In the genomic region with DNA sequence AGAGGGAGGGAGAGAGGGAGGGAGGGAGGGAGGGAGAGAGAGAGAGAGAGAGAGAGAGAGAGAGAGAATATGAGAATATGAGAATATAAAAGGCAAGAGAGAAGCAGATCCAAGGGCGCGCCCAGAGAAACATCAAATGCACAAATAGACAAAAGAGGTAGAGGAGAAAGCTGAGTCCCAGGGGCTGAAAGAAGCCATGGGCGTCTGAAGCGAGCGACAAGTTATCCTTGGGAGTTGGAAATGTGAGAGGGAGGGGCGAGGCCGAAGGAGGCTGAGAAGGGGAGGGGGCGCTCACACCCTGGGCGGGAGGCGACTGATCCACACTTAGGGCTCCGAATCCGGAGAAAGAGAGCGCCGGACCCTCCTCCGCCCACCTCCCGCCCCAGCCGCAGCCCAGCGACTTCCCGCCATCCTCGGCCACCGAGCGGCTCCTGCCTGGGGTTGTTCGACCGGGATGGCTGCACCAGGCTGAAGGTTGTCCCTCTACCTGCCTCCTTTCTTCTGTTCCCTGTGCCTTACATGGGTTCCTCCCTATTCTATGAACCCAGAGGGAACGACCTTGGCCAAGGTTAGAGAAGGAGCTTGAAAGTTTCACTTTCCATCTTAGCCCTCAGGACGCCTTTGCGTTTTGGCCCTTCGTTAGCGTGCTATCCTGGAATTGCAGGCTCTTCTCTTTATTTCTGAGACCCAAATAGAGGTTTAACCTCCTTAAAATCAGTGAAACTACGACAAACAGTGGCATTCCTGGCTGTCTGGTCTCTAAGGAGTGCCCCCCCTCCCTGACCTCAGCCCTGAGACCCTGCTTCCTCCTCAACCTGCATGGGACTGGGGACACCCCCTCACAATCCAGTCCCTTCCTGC, we compare ENCODE assay signal across 8 cellular contexts. TPM values are rescaled to one million over a fixed set of nuclear protein-coding genes. Genes with fewer than 3 reads are reported as not detected.
DNase-seq lines count a peak whose midpoint lies in the region; ATAC-seq and TF ChIP-seq lines count a peak whose summit lies in the region.

No MANE protein-coding gene starts in this region.

- DNase-seq in GM13977 (ENCODE audit: low spot score): peak; percentile 66
- DNase-seq in NCI-H748 (lab: John Stamatoyannopoulos, UW; ENCODE audit: unreplicated experiment): peak; percentile 60
- DNase-seq in esophagus squamous epithelium (lab: John Stamatoyannopoulos, UW): no peak
- DNase-seq in retina: peak; percentile 26
- no peak for DNase-seq in KG1 (lab: John Stamatoyannopoulos, UW)
- no peak for DNase-seq in sciatic nerve (ENCODE audit: low spot score)
- no peak for DNase-seq in midbrain (lab: John Stamatoyannopoulos, UW)

- no peaks in the 10 kb centered on the region for H3K9me3 ChIP-seq in esophagus squamous epithelium

- no peak for TF ChIP-seq POLR2A in esophagus squamous epithelium (IDR thresholded peaks at IDR 0.05)

- H3K4me3 ChIP-seq in esophagus squamous epithelium: peak overlapping the region; percentile 14 to 61 (median 40)

- no peak overlapping the region for H3K27ac ChIP-seq in esophagus squamous epithelium

- H3K36me3 ChIP-seq in esophagus squamous epithelium: no peaks in the 10 kb centered on the region

- WGBS in esophagus squamous epithelium, 2 donors: 1 to 6% methylated on average over 21 to 22 of the region's 30 CpGs

- intact Hi-C loops in esophagus squamous epithelium (cut with DNase I): no loop called here
- intact Hi-C loops in sciatic nerve (cut with DNase I): no loop called here

- TF ChIP-seq CTCF in GM13977 (IDR thresholded peaks at IDR 0.05; ENCODE audit: extremely low read depth, insufficient read depth, missing control alignments) (no peak), esophagus squamous epithelium (IDR thresholded peaks at IDR 0.05) (no peak)

- ATAC-seq in GM21515 (IDR thresholded peaks at IDR 0.05; ENCODE audit: unreplicated experiment) (no peak), sciatic nerve (no peak)

- in situ Hi-C loops in GM13977 (cut with MboI; ENCODE audit: low pct_unique_long_range_greater_than_20kb, low sequenced_read_pairs, unreplicated experiment): no loop called here

- peaks cover 8 to 23% (median 8%) of the 10 kb centered on the region in 3 donors for H3K4me1 ChIP-seq in esophagus squamous epithelium

- peaks cover 20 to 100% (median 33%) of the 10 kb centered on the region in 4 donors for H3K27me3 ChIP-seq in esophagus squamous epithelium

RNA-seq across cellular contexts. Expression of gene HOXB9, which starts 21.2 kb away (rescaled TPM):
- total RNA-seq in esophagus squamous epithelium (not detected), sciatic nerve (0.18 TPM)

RNA-seq across cellular contexts. Expression of gene HOXB8, which starts 32.2 kb away (rescaled TPM):
- total RNA-seq in esophagus squamous epithelium (not detected), sciatic nerve (0.98 TPM)

RNA-seq across cellular contexts. Expression of gene HOXB7, which starts 36.5 kb away (rescaled TPM):
- under 1 TPM in 2 of 4 donors, not detected in 2; 0.38 to 0.64 TPM for total RNA-seq in esophagus squamous epithelium
- 8.1 TPM for total RNA-seq in sciatic nerve

RNA-seq across cellular contexts. Expression of gene HOXB6, which starts 42.5 kb away (rescaled TPM):
- total RNA-seq in esophagus squamous epithelium (1 to 10 TPM in 2 of 4 donors, not detected in 2; 1.3 to 3.1 TPM), sciatic nerve (6.3 TPM)

RNA-seq across cellular contexts. Expression of gene HOXB5, which starts 53.8 kb away (rescaled TPM):
- total RNA-seq in esophagus squamous epithelium (not detected), sciatic nerve (2.4 TPM)

Comparison
In these comparisons a context has a peak if more than half of its experiments do, and no peak if none do; other contexts are left out.
1. DNase-seq: peak in GM13977 (single experiment), NCI-H748 (single experiment) and retina (single experiment); none in esophagus squamous epithelium (single experiment), KG1 (single experiment), sciatic nerve (single experiment) and midbrain (single experiment).